In genomic region chr9:70049672-70050271, GRCh38 we compare ENCODE assay signal across 12 cellular contexts. TPM values are rescaled to one million over a fixed set of nuclear protein-coding genes. Genes with fewer than 3 reads are reported as not detected.
DNase-seq lines count a peak whose midpoint lies in the region; TF ChIP-seq lines count a peak whose summit lies in the region.
"Had no signal": no experiment of that assay in that cellular context is flagged by ENCODE, and none has a peak within 500 bp of the region (broad histone marks: within the 10 kb centered on the region; RNA-seq: fewer than 3 reads in every experiment).

No MANE protein-coding gene starts in this region.

- H3K4me3 ChIP-seq in fibroblast of the aortic adventitia (ENCODE audit: low read depth, low read length) (no peak overlapping the region), muscle layer of duodenum (ENCODE audit: low read depth in 1 of 2, low read length in 2 of 2) (peak overlapping the region in 1 of 2 donors; percentile 0)

- H3K27ac ChIP-seq in muscle layer of duodenum (ENCODE audit: low read length), result peak overlapping the region; percentile 76

- no peaks in the 10 kb centered on the region for H3K9me3 ChIP-seq in muscle layer of duodenum (ENCODE audit: control insufficient read depth in 1 of 2, low read length in 2 of 2)

- peaks cover 4% of the 10 kb centered on the region for H3K4me1 Mint-ChIP-seq in activated CD4-positive, alpha-beta T cell treated with anti-CD3 and anti-CD28 coated beads, Interleukin-2, amount 10 ng/mL, durations not matched to agents 7 days and 5 days

- H3K9me3 Mint-ChIP-seq in activated CD4-positive, alpha-beta T cell treated with anti-CD3 and anti-CD28 coated beads, Interleukin-2, amount 10 ng/mL, durations not matched to agents 7 days and 5 days, result no peaks in the 10 kb centered on the region
- H3K9me3 Mint-ChIP-seq: stimulated activated memory B cell treated with anti-CD40 and anti-IgM and Interleukin-4, amounts not matched to agents 10 μg/mL and 1 μg/mL and 100 μg/mL, for 72 hours had no signal

- H3K27ac Mint-ChIP-seq in activated CD4-positive, alpha-beta T cell treated with anti-CD3 and anti-CD28 coated beads, Interleukin-2, amount 10 ng/mL, durations not matched to agents 7 days and 5 days, result no peak overlapping the region
- H3K27ac Mint-ChIP-seq: stimulated activated memory B cell treated with anti-CD40 and anti-IgM and Interleukin-4, amounts not matched to agents 10 μg/mL and 1 μg/mL and 100 μg/mL, for 72 hours had no signal

- CTCF ChIA-PET in activated CD4-positive, alpha-beta T cell treated with anti-CD3 and anti-CD28 coated beads, Interleukin-2, amount 10 ng/mL, durations not matched to agents 7 days and 5 days (lab: Charles Lee), result interaction anchor here (0.5 kb wide), 1 partner anchor 87 kb away, joined by 3 read pairs; no protein-coding TSS in a partner anchor

- peaks cover 37% of the 10 kb centered on the region for H3K27me3 Mint-ChIP-seq in activated CD4-positive, alpha-beta T cell treated with anti-CD3 and anti-CD28 coated beads, Interleukin-2, amount 10 ng/mL, durations not matched to agents 7 days and 5 days

- H3K36me3 Mint-ChIP-seq in activated CD4-positive, alpha-beta T cell treated with anti-CD3 and anti-CD28 coated beads, Interleukin-2, amount 10 ng/mL, durations not matched to agents 7 days and 5 days (ENCODE audit: low read depth), result no peaks in the 10 kb centered on the region
- H3K36me3 Mint-ChIP-seq: stimulated activated memory B cell treated with anti-CD40 and anti-IgM and Interleukin-4, amounts not matched to agents 10 μg/mL and 1 μg/mL and 100 μg/mL, for 72 hours had no signal

- no peaks in the 10 kb centered on the region for H3K27me3 ChIP-seq in muscle layer of duodenum (ENCODE audit: low read depth, low read length)

- DNase-seq in SK-N-DZ (ENCODE audit: low spot score), result peak; percentile 7
- peak; percentile 74 for DNase-seq in fibroblast of the aortic adventitia (ENCODE audit: low read depth)
- DNase-seq in ureter (ENCODE audit: low spot score), result peak; percentile 86
- no peak for DNase-seq in ecto neural progenitor cell (ENCODE audit: low spot score)
- no peak for DNase-seq in activated CD4-positive, alpha-beta T cell treated with anti-CD3 and anti-CD28 coated beads, Interleukin-2, amount 10 ng/mL, durations not matched to agents 7 days and 5 days
- no peak for DNase-seq in NCI-H82 (lab: John Stamatoyannopoulos, UW)
- no peak for DNase-seq in NAMALWA (ENCODE audit: low spot score)
- DNase-seq: activated effector memory CD4-positive, alpha-beta T cell treated with anti-CD3 and anti-CD28 coated beads, Interleukin-2, amount 50 U/mL, for 16 hours; effector memory CD4-positive, alpha-beta T cell; NCI-H1694 had no signal

- POLR2A ChIA-PET in activated CD4-positive, alpha-beta T cell treated with anti-CD3 and anti-CD28 coated beads, Interleukin-2, amount 10 ng/mL, durations not matched to agents 7 days and 5 days (lab: Charles Lee), result no interaction called here

- peaks cover 5 to 75% of the 10 kb centered on the region in 2 donors for H3K4me1 ChIP-seq in muscle layer of duodenum (ENCODE audit: control insufficient read depth in 1 of 2, insufficient read depth in 2 of 2, low read length in 2 of 2)

- no peaks in the 10 kb centered on the region for H3K36me3 ChIP-seq in muscle layer of duodenum (ENCODE audit: control insufficient read depth in 1 of 2, insufficient read depth in 2 of 2, low read length in 2 of 2)

- no peak overlapping the region for H3K4me3 Mint-ChIP-seq in activated CD4-positive, alpha-beta T cell treated with anti-CD3 and anti-CD28 coated beads, Interleukin-2, amount 10 ng/mL, durations not matched to agents 7 days and 5 days
- H3K4me3 Mint-ChIP-seq: stimulated activated memory B cell treated with anti-CD40 and anti-IgM and Interleukin-4, amounts not matched to agents 10 μg/mL and 1 μg/mL and 100 μg/mL, for 72 hours had no signal

- no peak for TF ChIP-seq CTCF in fibroblast of the aortic adventitia (IDR thresholded peaks at IDR 0.05; ENCODE audit: insufficient read depth, low read length)

RNA-seq across cellular contexts. Expression of gene MAMDC2, which starts 6.1 kb away (rescaled TPM):
- 1.4 and 1.9 TPM in 2 replicates for polyA plus RNA-seq in SK-N-DZ (2014; cell fraction: cytosol; rRNA removed)
- polyA plus RNA-seq in SK-N-DZ (2014; cell fraction: nucleus; rRNA removed), result 1.6 and 2.5 TPM in 2 replicates
- 0.45 and 2.8 TPM in 2 replicates for total RNA-seq in fibroblast of the aortic adventitia (ENCODE audit: low replicate concordance)
- 46.3 TPM for total RNA-seq in ureter
- total RNA-seq in activated CD4-positive, alpha-beta T cell treated with anti-CD3 and anti-CD28 coated beads, Interleukin-2, amount 10 ng/mL, durations not matched to agents 7 days and 5 days, result not detected

Comparison
In these comparisons a context has a peak if more than half of its experiments do, and no peak if none do; other contexts are left out.
1. DNase-seq: peak in SK-N-DZ (single experiment), fibroblast of the aortic adventitia (single experiment) and ureter (single experiment); none in ecto neural progenitor cell (single experiment), activated CD4-positive, alpha-beta T cell treated with anti-CD3 and anti-CD28 coated beads, Interleukin-2, amount 10 ng/mL, durations not matched to agents 7 days and 5 days (single experiment), NCI-H82 (single experiment) and NAMALWA (single experiment).
2. RNA of gene MAMDC2, which starts 6.1 kb away (total RNA-seq): 46.3 TPM in ureter (single experiment); 0.45 to 2.8 TPM in fibroblast of the aortic adventitia and not detected in activated CD4-positive, alpha-beta T cell treated with anti-CD3 and anti-CD28 coated beads, Interleukin-2, amount 10 ng/mL, durations not matched to agents 7 days and 5 days; every median in the first group is over 10 times any median in the second.